ENCODE assay signal across 1 cellular context in genomic region chrX:40772290-40772689, GRCh38.
TF ChIP-seq lines count a peak whose summit lies in the region.

No MANE protein-coding gene starts in this region.

TF ChIP-seq in GM23338, 12 proteins besides CTCF, POLR2A, EP300 and RAD21 (continued from another document):
- TF ChIP-seq ZNF462 (CRISPR knock-in tag; IDR thresholded peaks at IDR 0.05) (no peak), REST (IDR thresholded peaks at IDR 0.05; ENCODE audit: unreplicated experiment) (no peak), POLR2AphosphoS5 (IDR thresholded peaks at IDR 0.05; ENCODE audit: low read depth) (no peak), ETS1 (IDR thresholded peaks at IDR 0.05) (no peak)
